Comparison of ENCODE assay signal across 19 cellular contexts in genomic region chr9:31032206-31032605, GRCh38.
"Had no signal": no experiment of that assay in that cellular context is flagged by ENCODE, and none has a peak within 500 bp of the region (broad histone marks: within the 10 kb centered on the region; RNA-seq: fewer than 3 reads in every experiment).

No MANE protein-coding gene starts in this region.

- H3K9me3 ChIP-seq: esophagus muscularis mucosa, gastrocnemius medialis, heart right ventricle, right atrium auricular region, sigmoid colon, stomach, thoracic aorta had no signal

- H3K4me1 ChIP-seq: gastrocnemius medialis, heart right ventricle, right atrium auricular region, sigmoid colon had no signal

- H3K36me3 ChIP-seq: esophagus muscularis mucosa, gastrocnemius medialis, heart right ventricle, right atrium auricular region, sigmoid colon, stomach, thoracic aorta had no signal

- ATAC-seq: effector memory CD8-positive, alpha-beta T cell; gastrocnemius medialis; heart right ventricle; naive thymus-derived CD4-positive, alpha-beta T cell had no signal

- H3K27ac ChIP-seq: epithelial cell of prostate, esophagus muscularis mucosa, gastrocnemius medialis, heart right ventricle, right atrium auricular region, sigmoid colon, skin epidermis, stomach, thoracic aorta had no signal

- DNase-seq: effector memory CD8-positive, alpha-beta T cell; gastrocnemius medialis; heart right ventricle; hypothalamus; kidney glomerular epithelial cell; mammary epithelial cell; naive thymus-derived CD4-positive, alpha-beta T cell; nephron progenitor cell; posterior cingulate gyrus; sigmoid colon; stimulated activated naive CD4-positive, alpha-beta T cell; stomach; substantia nigra; trophoblast cell had no signal

- H3K27me3 ChIP-seq: esophagus muscularis mucosa, gastrocnemius medialis, heart right ventricle, right atrium auricular region, sigmoid colon, stomach had no signal

- H3K4me3 ChIP-seq: esophagus muscularis mucosa, gastrocnemius medialis, heart right ventricle, right atrium auricular region, sigmoid colon, skin epidermis, stomach, thoracic aorta had no signal
